34 cellular contexts compared by ENCODE assay signal in genomic region chr1:22555386-22555656, GRCh38. TPM values are rescaled to one million over a fixed set of nuclear protein-coding genes. Genes with fewer than 3 reads are reported as not detected.
"Had no signal": no experiment of that assay in that cellular context is flagged by ENCODE, and none has a peak within 500 bp of the region (broad histone marks: within the 10 kb centered on the region; RNA-seq: fewer than 3 reads in every experiment).

No MANE protein-coding gene starts in this region.

- H3K4me3 ChIP-seq: MG63, SJCRH30, SK-N-MC had no signal

- H3K9me3 ChIP-seq: MG63, SJCRH30 had no signal

- H3K27ac ChIP-seq: brain microvascular endothelial cell, SJCRH30, SK-N-MC, WERI-Rb-1 had no signal

- H3K36me3 ChIP-seq: brain microvascular endothelial cell, MG63, SJCRH30, WERI-Rb-1 had no signal

- DNase-seq: activated CD4-positive, alpha-beta memory T cell treated with anti-CD3 and anti-CD28 coated beads, Interleukin-2, amount 10 ng/mL, durations not matched to agents 7 days and 5 days; activated CD4-positive, alpha-beta T cell treated with anti-CD3 and anti-CD28 coated beads for 1 hour; activated CD4-positive, alpha-beta T cell treated with anti-CD3 and anti-CD28 coated beads for 48 hours; activated CD4-positive, CD25-positive, alpha-beta regulatory T cell; activated CD8-positive, alpha-beta memory T cell treated with anti-CD3 and anti-CD28 coated beads for 24 hours; activated CD8-positive, alpha-beta memory T cell treated with anti-CD3 and anti-CD28 coated beads, Interleukin-2, amount 10 ng/mL, durations not matched to agents 7 days and 5 days; activated CD8-positive, alpha-beta memory T cell treated with anti-CD3 and anti-CD28 coated beads, Interleukin-2, amount 50 U/mL, for 48 hours; activated effector memory CD4-positive, alpha-beta T cell treated with Interleukin-2 at 50 U/mL for 16 hours; activated naive CD4-positive, alpha-beta T cell; activated naive CD4-positive, alpha-beta T cell treated with anti-CD3 and anti-CD28 coated beads, Interleukin-2, amount 50 U/mL, for 16 hours; activated naive CD8-positive, alpha-beta T cell treated with anti-CD3 and anti-CD28 coated beads for 36 hours; activated T-cell treated with anti-CD3 and anti-CD28 coated beads, Interleukin-2, amount 50 U/mL, for 48 hours; amniotic stem cell; aorta; brain microvascular endothelial cell; central memory CD4-positive, alpha-beta T cell; Kasumi-1; MG63; NCI-H1048; NCI-H1105 treated with DMSO at 0.1 percent for 48 hours; NCI-H1436; NCI-H1694; NCI-H1930; NCI-H2081 treated with DMSO at 0.1 percent for 48 hours; NCI-H345; NCI-H524 treated with DMSO at 0.1 percent for 48 hours; SHP77; SJCRH30; T1000; WERI-Rb-1 had no signal

- ATAC-seq: activated CD8-positive, alpha-beta memory T cell treated with anti-CD3 and anti-CD28 coated beads, Interleukin-2, amount 10 ng/mL, durations not matched to agents 7 days and 5 days had no signal

- H3K27me3 ChIP-seq: SJCRH30 had no signal

RNA-seq across cellular contexts. Expression of gene EPHA8, which starts 8.0 kb away (rescaled TPM):
- total RNA-seq: activated CD4-positive, alpha-beta memory T cell treated with anti-CD3 and anti-CD28 coated beads, Interleukin-2, amount 10 ng/mL, durations not matched to agents 7 days and 5 days; activated CD8-positive, alpha-beta memory T cell treated with anti-CD3 and anti-CD28 coated beads, Interleukin-2, amount 10 ng/mL, durations not matched to agents 7 days and 5 days; activated naive CD8-positive, alpha-beta T cell treated with anti-CD3 and anti-CD28 coated beads for 36 hours; aorta; RPMI7951; T-helper 1 cell treated with Interleukin-12 subunit alpha and Interleukin-12 subunit beta and Interleukin-4 antibody, amounts not matched to agents 30 ng/mL and 1 ng/mL, for 36 hours; T-helper 2 cell treated with Interferon-gamma antibody and Interleukin-4, amounts not matched to agents 100 ng/mL and 5 ng/mL, for 36 hours had no signal
- polyA plus RNA-seq: aorta had no signal
